8 cellular contexts compared by ENCODE assay signal in genomic region chr1:12166834-12167492, GRCh38. TPM values are rescaled to one million over a fixed set of nuclear protein-coding genes. Genes with fewer than 3 reads are reported as not detected.
DNase-seq lines count a peak whose midpoint lies in the region; ATAC-seq and TF ChIP-seq lines count a peak whose summit lies in the region.

Gene TNFRSF1B (plus strand): TSS chr1:12166991. CDS start chr1:12167092, 101 bp downstream.

- DNase-seq in AG20443 (ENCODE audit: low spot score) (peak; percentile 86), IMR-90 (peak; percentile 29), lower lobe of right lung (peak; percentile 85), SK-N-DZ (ENCODE audit: low spot score) (no peak)
- peak; percentile 80 for DNase-seq in activated CD4-positive, alpha-beta T cell treated with anti-CD3 and anti-CD28 coated beads for 48 hours
- peak; percentile 50 to 52 for DNase-seq in stimulated activated CD8-positive, alpha-beta memory T cell treated with anti-CD3 and anti-CD28 coated beads, Interleukin-2, amount 100 ng/mL, for 1 hour (ENCODE audit: low read depth in 2 of 2)

- H3K18ac ChIP-seq in IMR-90 (ENCODE audit: low read depth, low read length) = peak within 1 kb of the TSS; percentile 86

- H2AK5ac ChIP-seq in IMR-90 (ENCODE audit: low read depth, low read length) = peak within 1 kb of the TSS; percentile 66; the same call in 1 of the 2 replicates

- H3K36me3 ChIP-seq in IMR-90 (ENCODE audit: control insufficient read depth, insufficient read depth, low read length) (no peaks in the 10 kb centered on the region), lower lobe of right lung (no peaks in the 10 kb centered on the region)

- dilution Hi-C loops in IMR-90 (cut with HindIII; ENCODE audit: low sequenced_read_pairs, unreplicated experiment) = no loop called here

- peak within 1 kb of the TSS; percentile 67 for H2BK120ac ChIP-seq in IMR-90 (ENCODE audit: low read depth, low read length)

- peak within 1 kb of the TSS; percentile 40 for H2BK5ac ChIP-seq in IMR-90 (ENCODE audit: low read depth, low read length, poor library complexity, severe bottlenecking)

- H3K36me3 Mint-ChIP-seq in dendritic cell treated with granulocyte-macrophage colony-stimulating factor and Interleukin-4, amounts not matched to agents 40 ng/mL and 50 ng/mL, for 4 days (ENCODE audit: low read depth) = peaks cover 45% of the 10 kb centered on the region

- no peaks in the 10 kb centered on the region for H3K27me3 ChIP-seq in IMR-90 (ENCODE audit: control insufficient read depth, insufficient read depth, low read length)
- no peaks in the 10 kb centered on the region for H3K27me3 ChIP-seq in lower lobe of right lung (ENCODE audit: low read depth)

- H3K4me1 Mint-ChIP-seq in dendritic cell treated with granulocyte-macrophage colony-stimulating factor and Interleukin-4, amounts not matched to agents 40 ng/mL and 50 ng/mL, for 4 days (ENCODE audit: low read depth) = peaks cover 94% of the 10 kb centered on the region

- peak within 1 kb of the TSS; percentile 93 for H2AFZ ChIP-seq in IMR-90 (replicated peaks; ENCODE audit: low read length, poor library complexity)

- BruUV-seq in IMR-90 (replicated peaks; lab: Mats Ljungman, UMichigan) = no TSS peak

- H3K79me1 ChIP-seq in IMR-90 (ENCODE audit: low read depth in 1 of 2, low read length in 2 of 2) = 0 out of 4 replicates have a peak, but pooled peaks cover 0 to 9% of the 10 kb centered on the region in 2 experiments

- peak within 1 kb of the TSS; percentile 54 for H3K4ac ChIP-seq in IMR-90 (ENCODE audit: low read depth, low read length)

- CTCF ChIA-PET in IMR-90 (lab: Yijun Ruan, JAX) = no interaction called here

- TF ChIP-seq RAD21 in IMR-90 (IDR thresholded peaks at IDR 0.05; ENCODE audit: low read length) = no peak

- ATAC-seq in IMR-90 (ENCODE audit: low read depth) (peak; percentile 91), lower lobe of right lung (peak; percentile 87 to 90)

- H3K56ac ChIP-seq in IMR-90 (ENCODE audit: extremely low read depth, insufficient read depth, low read length) = no peak within 1 kb of the TSS

- no peaks in the 10 kb centered on the region; the same call in 1 of the 2 replicates for H4K20me1 ChIP-seq in IMR-90 (ENCODE audit: insufficient read depth, low read length)

- no peaks in the 10 kb centered on the region for H3K27me3 Mint-ChIP-seq in dendritic cell treated with granulocyte-macrophage colony-stimulating factor and Interleukin-4, amounts not matched to agents 40 ng/mL and 50 ng/mL, for 4 days

- H3K9me3 Mint-ChIP-seq in dendritic cell treated with granulocyte-macrophage colony-stimulating factor and Interleukin-4, amounts not matched to agents 40 ng/mL and 50 ng/mL, for 4 days = no peaks in the 10 kb centered on the region

- POLR2A ChIA-PET in IMR-90 (lab: Charles Lee; ENCODE audit: unreplicated experiment) = interaction anchor here (0.5 kb wide), 1 partner anchor 31 kb away, joined by 3 read pairs; no protein-coding TSS in a partner anchor

- TF ChIP-seq POLR2A in GM19099 (IDR thresholded peaks at IDR 0.05; ENCODE audit: extremely low read depth, insufficient read length, low read depth) = peak; percentile 96
- TF ChIP-seq POLR2A in IMR-90 (IDR thresholded peaks at IDR 0.05; ENCODE audit: low read depth, low read length) = peak; percentile 77

- H3K9ac ChIP-seq in IMR-90 (ENCODE audit: low read depth, low read length) = peak within 1 kb of the TSS; percentile 74

- H4K5ac ChIP-seq in IMR-90 (ENCODE audit: low read depth, low read length) = peak within 1 kb of the TSS; percentile 86

- H4K8ac ChIP-seq in IMR-90 (ENCODE audit: low read depth in 2 of 2, low read length in 2 of 2) = peak within 1 kb of the TSS in 1 of 2 experiments; percentile 86; a peak in 3 of 4 replicates

- H4K91ac ChIP-seq in IMR-90 (ENCODE audit: insufficient read depth, low read depth, low read length) = peak within 1 kb of the TSS; percentile 54; the same call in 1 of the 2 replicates

- WGBS in IMR-90 (ENCODE audit: extremely low coverage in 2 of 2, insufficient read length in 1 of 2), 2 experiments = 1% methylated on average over 52 of the region's 79 CpGs; no CpG with 5 or more reads in 1 of the 2 experiments

- peak within 1 kb of the TSS; percentile 99 for H3K4me2 ChIP-seq in IMR-90 (ENCODE audit: low read depth, low read length)

- peak within 1 kb of the TSS; percentile 100 for H3K4me3 Mint-ChIP-seq in dendritic cell treated with granulocyte-macrophage colony-stimulating factor and Interleukin-4, amounts not matched to agents 40 ng/mL and 50 ng/mL, for 4 days

- peak within 1 kb of the TSS; percentile 97 for H3K4me3 ChIP-seq in IMR-90 (ENCODE audit: insufficient read depth, low read depth, low read length)
- peak within 1 kb of the TSS; percentile 92 for H3K4me3 ChIP-seq in lower lobe of right lung

- H2AK9ac ChIP-seq in IMR-90 (replicated peaks; ENCODE audit: low read depth, low read length, poor library complexity) = peak within 1 kb of the TSS; percentile 91

- peak within 1 kb of the TSS; percentile 55 for H3K27ac ChIP-seq in IMR-90 (ENCODE audit: insufficient read depth, low read length)
- H3K27ac ChIP-seq in lower lobe of right lung = peak within 1 kb of the TSS; percentile 90

- H2BK15ac ChIP-seq in IMR-90 (ENCODE audit: low read depth, low read length) = peak within 1 kb of the TSS; percentile 10; the same call in 1 of the 3 replicates

- in situ Hi-C loops in IMR-90 (cut with MboI; ENCODE audit: low sequenced_read_pairs) = no loop called here

- H2BK20ac ChIP-seq in IMR-90 (ENCODE audit: low read depth, low read length) = 0 out of 2 replicates have a peak within 1 kb of the TSS, but pooled peaks have one; percentile 27

- peak within 1 kb of the TSS; percentile 63; the same call in 1 of the 2 replicates for H3K23ac ChIP-seq in IMR-90 (ENCODE audit: low read depth, low read length)

- H3K9me3 ChIP-seq in IMR-90 (ENCODE audit: control insufficient read depth, insufficient read depth, low read length) (no peaks in the 10 kb centered on the region), lower lobe of right lung (no peaks in the 10 kb centered on the region)

- peak within 1 kb of the TSS; percentile 5; the same call in 1 of the 2 replicates for H3K14ac ChIP-seq in IMR-90 (replicated peaks; ENCODE audit: low read depth, low read length)

- H3K27ac Mint-ChIP-seq in dendritic cell treated with granulocyte-macrophage colony-stimulating factor and Interleukin-4, amounts not matched to agents 40 ng/mL and 50 ng/mL, for 4 days = peak within 1 kb of the TSS; percentile 93

- H3K9me1 ChIP-seq in IMR-90 (ENCODE audit: insufficient read depth, low read length) = peaks cover 13% of the 10 kb centered on the region

- H3K4me1 ChIP-seq in IMR-90 (ENCODE audit: control insufficient read depth, insufficient read depth, low read length) (peaks cover 10% of the 10 kb centered on the region), lower lobe of right lung (peaks cover 63% of the 10 kb centered on the region)

- intact Hi-C loops in IMR-90 (cut with micrococcal nuclease) (no loop called here), lower lobe of right lung (cut with DNase I) (no loop called here)
- intact Hi-C loops in dendritic cell treated with granulocyte-macrophage colony-stimulating factor and Interleukin-4, amounts not matched to agents 40 ng/mL and 50 ng/mL, for 4 days (cut with micrococcal nuclease) = loop anchor here (2.0 kb wide), 1 partner anchor 42 kb away; no protein-coding TSS in a partner anchor

- no peak for TF ChIP-seq CTCF in IMR-90 (conservative IDR thresholded peaks at IDR 0.05; ENCODE audit: low read depth, low read length)
- no peak for TF ChIP-seq CTCF in lower lobe of right lung (IDR thresholded peaks at IDR 0.05)

TF ChIP-seq in IMR-90, 13 proteins besides CTCF, POLR2A, EP300 and RAD21:
- no peak for TF ChIP-seq MAFK (IDR thresholded peaks at IDR 0.05; ENCODE audit: low read depth, low read length)
- TF ChIP-seq BHLHE40 (IDR thresholded peaks at IDR 0.05; ENCODE audit: low read depth, low read length) = no peak
- TF ChIP-seq CEBPB (IDR thresholded peaks at IDR 0.05; ENCODE audit: low read depth, low read length) = no peak
- TF ChIP-seq MAZ (IDR thresholded peaks at IDR 0.05; ENCODE audit: borderline replicate concordance, low read depth, low read length) = peak; percentile 49; the same call in 1 of the 2 replicates
- no peak for TF ChIP-seq RCOR1 (IDR thresholded peaks at IDR 0.05; ENCODE audit: insufficient replicate concordance, low read length)

RNA-seq across cellular contexts. Expression of gene TNFRSF1B, which starts in this region (rescaled TPM):
- total RNA-seq in IMR-90 (2012; rRNA removed) (4.3 and 5.0 TPM in 2 replicates), lower lobe of right lung (67.0 TPM)
- 8.6 and 8.9 TPM in 2 replicates for polyA plus RNA-seq in IMR-90 (2012; rRNA removed)
- 6.3 and 11.9 TPM in 2 replicates for polyA plus RNA-seq in IMR-90 (2012; cell fraction: cytosol; rRNA removed)
- polyA plus RNA-seq in IMR-90 (2012; cell fraction: nucleus; rRNA removed; ENCODE audit: low replicate concordance) = 4.3 and 6.7 TPM in 2 replicates
- polyA plus RNA-seq in SK-N-DZ (2014; cell fraction: cytosol; rRNA removed) = not detected in 2 replicates
- polyA plus RNA-seq in SK-N-DZ (2014; cell fraction: nucleus; rRNA removed) = not detected in 2 replicates

Comparison
In these comparisons a context has a peak if more than half of its experiments do, and no peak if none do; other contexts are left out.
1. RNA of gene TNFRSF1B (total RNA-seq): 67.0 TPM in lower lobe of right lung (single experiment); 4.3 to 5.0 TPM in IMR-90; every median in the first group is over 10 times any median in the second.